Comparison of ENCODE assay signal across 35 cellular contexts in genomic region chr14:100682749-100683148, GRCh38. TPM values are rescaled to one million over a fixed set of nuclear protein-coding genes. Genes with fewer than 3 reads are reported as not detected.
"Had no signal": no experiment of that assay in that cellular context is flagged by ENCODE, and none has a peak within 500 bp of the region (broad histone marks: within the 10 kb centered on the region; RNA-seq: fewer than 3 reads in every experiment).

No MANE protein-coding gene starts in this region.

- H3K4me2 ChIP-seq: PC-9 had no signal

- H3K4me1 Mint-ChIP-seq: activated CD4-positive, alpha-beta T cell treated with anti-CD3 and anti-CD28 coated beads, Interleukin-2, amount 10 ng/mL, durations not matched to agents 24 days and 14 days; activated naive CD4-positive, alpha-beta T cell treated with anti-CD3 and anti-CD28 coated beads, Interleukin-2, amount 50 U/mL, for 24 hours; activated naive CD8-positive, alpha-beta T cell treated with anti-CD3 and anti-CD28 coated beads, Interleukin-2, amount 10 ng/mL, durations not matched to agents 7 days and 5 days; activated T-helper 17 cell treated with anti-CD3 and anti-CD28 coated beads, Interleukin-2, amount 50 U/mL, for 72 hours; central memory CD8-positive, alpha-beta T cell had no signal

- H3K27me3 ChIP-seq: ascending aorta, cardiac muscle cell, SJCRH30 had no signal

- H3K4me1 ChIP-seq: ascending aorta had no signal

- ATAC-seq: activated CD8-positive, alpha-beta T cell treated with anti-CD3 and anti-CD28 coated beads for 36 hours; activated T-cell treated with anti-CD3 and anti-CD28 coated beads, Interleukin-2, amount 50 U/mL, for 72 hours; activated T-helper 17 cell treated with anti-CD3 and anti-CD28 coated beads, Interleukin-2, amount 50 U/mL, for 72 hours had no signal

- H3K27ac ChIP-seq: ascending aorta, cardiac muscle cell, PC-9, SJCRH30, SK-N-MC had no signal

- H3K9me3 ChIP-seq: ascending aorta, SJCRH30 had no signal

- H3K27me3 Mint-ChIP-seq: activated CD4-positive, alpha-beta T cell treated with anti-CD3 and anti-CD28 coated beads, Interleukin-2, amount 10 ng/mL, durations not matched to agents 24 days and 14 days; activated CD8-positive, alpha-beta T cell treated with anti-CD3 and anti-CD28 coated beads for 36 hours; activated naive CD4-positive, alpha-beta T cell treated with anti-CD3 and anti-CD28 coated beads, Interleukin-2, amount 50 U/mL, for 24 hours; activated naive CD8-positive, alpha-beta T cell treated with anti-CD3 and anti-CD28 coated beads, Interleukin-2, amount 10 ng/mL, durations not matched to agents 7 days and 5 days; activated T-helper 17 cell treated with anti-CD3 and anti-CD28 coated beads, Interleukin-2, amount 50 U/mL, for 72 hours had no signal

- DNase-seq: activated CD4-positive, alpha-beta T cell treated with anti-CD3 and anti-CD28 coated beads, Interleukin-2, amount 10 ng/mL, durations not matched to agents 24 days and 14 days; activated CD4-positive, alpha-beta T cell treated with anti-CD3 and anti-CD28 coated beads, Interleukin-2, amount 50 U/mL, for 4 hours; activated CD8-positive, alpha-beta T cell treated with anti-CD3 and anti-CD28 coated beads for 36 hours; activated effector memory CD4-positive, alpha-beta T cell treated with anti-CD3 and anti-CD28 coated beads, Interleukin-2, amount 50 U/mL, for 16 hours; activated naive CD4-positive, alpha-beta T cell treated with Interleukin-2 at 50 U/mL for 16 hours; activated naive CD8-positive, alpha-beta T cell treated with anti-CD3 and anti-CD28 coated beads, Interleukin-2, amount 10 ng/mL, durations not matched to agents 7 days and 5 days; activated T-cell treated with anti-CD3 and anti-CD28 coated beads, Interleukin-2, amount 50 U/mL, for 1 hour; activated T-cell treated with anti-CD3 and anti-CD28 coated beads, Interleukin-2, amount 50 U/mL, for 72 hours; amygdala; NCI-H1092 treated with DMSO at 0.1 percent for 48 hours; NCI-H1417; NCI-H146; NCI-H187; NCI-H2029 treated with DMSO at 0.1 percent for 48 hours; NCI-H2107; NCI-H2171; NCI-H510A; NCI-H526; NCI-H748 treated with DMSO at 0.1 percent for 48 hours; PC-9; Right ventricle myocardium superior; SJCRH30 had no signal

- H2AFZ ChIP-seq: PC-9 had no signal

- H3K27ac Mint-ChIP-seq: activated CD4-positive, alpha-beta T cell treated with anti-CD3 and anti-CD28 coated beads, Interleukin-2, amount 10 ng/mL, durations not matched to agents 24 days and 14 days; activated CD8-positive, alpha-beta T cell treated with anti-CD3 and anti-CD28 coated beads for 36 hours; activated naive CD4-positive, alpha-beta T cell treated with anti-CD3 and anti-CD28 coated beads, Interleukin-2, amount 50 U/mL, for 24 hours; activated naive CD8-positive, alpha-beta T cell treated with anti-CD3 and anti-CD28 coated beads, Interleukin-2, amount 10 ng/mL, durations not matched to agents 7 days and 5 days; activated T-cell treated with anti-CD3 and anti-CD28 coated beads, Interleukin-2, amount 50 U/mL, for 72 hours; activated T-helper 17 cell treated with anti-CD3 and anti-CD28 coated beads, Interleukin-2, amount 50 U/mL, for 72 hours; T-helper 1 cell treated with Interleukin-12 subunit alpha and Interleukin-12 subunit beta and Interleukin-4 antibody, amounts not matched to agents 30 μg/mL and 1 μg/mL, for 36 hours; T-helper 2 cell treated with Interferon-gamma antibody and Interleukin-4, amounts not matched to agents 5 μg/mL and 100 μg/mL, for 36 hours had no signal

- H3K4me3 Mint-ChIP-seq: activated CD4-positive, alpha-beta T cell treated with anti-CD3 and anti-CD28 coated beads, Interleukin-2, amount 10 ng/mL, durations not matched to agents 24 days and 14 days; activated CD8-positive, alpha-beta T cell treated with anti-CD3 and anti-CD28 coated beads for 36 hours; activated naive CD4-positive, alpha-beta T cell treated with anti-CD3 and anti-CD28 coated beads, Interleukin-2, amount 50 U/mL, for 24 hours; activated naive CD8-positive, alpha-beta T cell treated with anti-CD3 and anti-CD28 coated beads, Interleukin-2, amount 10 ng/mL, durations not matched to agents 7 days and 5 days; activated T-cell treated with anti-CD3 and anti-CD28 coated beads, Interleukin-2, amount 50 U/mL, for 72 hours; activated T-helper 17 cell treated with anti-CD3 and anti-CD28 coated beads, Interleukin-2, amount 50 U/mL, for 72 hours; central memory CD8-positive, alpha-beta T cell; T-helper 1 cell treated with Interleukin-12 subunit alpha and Interleukin-12 subunit beta and Interleukin-4 antibody, amounts not matched to agents 30 μg/mL and 1 μg/mL, for 36 hours; T-helper 2 cell treated with Interferon-gamma antibody and Interleukin-4, amounts not matched to agents 5 μg/mL and 100 μg/mL, for 36 hours had no signal

- H3K36me3 ChIP-seq: ascending aorta, cardiac muscle cell, SJCRH30 had no signal

- H3K4me3 ChIP-seq: ascending aorta, cardiac muscle cell, PC-9, SJCRH30, SK-N-MC had no signal

- FAIRE-seq: RCC 7860, TTC549 had no signal

- H3K36me3 Mint-ChIP-seq: activated naive CD4-positive, alpha-beta T cell treated with anti-CD3 and anti-CD28 coated beads, Interleukin-2, amount 50 U/mL, for 24 hours; activated naive CD8-positive, alpha-beta T cell treated with anti-CD3 and anti-CD28 coated beads, Interleukin-2, amount 10 ng/mL, durations not matched to agents 7 days and 5 days had no signal

- H3K9me3 Mint-ChIP-seq: activated CD4-positive, alpha-beta T cell treated with anti-CD3 and anti-CD28 coated beads, Interleukin-2, amount 10 ng/mL, durations not matched to agents 24 days and 14 days; activated CD8-positive, alpha-beta T cell treated with anti-CD3 and anti-CD28 coated beads for 36 hours; activated naive CD4-positive, alpha-beta T cell treated with anti-CD3 and anti-CD28 coated beads, Interleukin-2, amount 50 U/mL, for 24 hours; activated naive CD8-positive, alpha-beta T cell treated with anti-CD3 and anti-CD28 coated beads, Interleukin-2, amount 10 ng/mL, durations not matched to agents 7 days and 5 days; activated T-cell treated with anti-CD3 and anti-CD28 coated beads, Interleukin-2, amount 50 U/mL, for 72 hours; activated T-helper 17 cell treated with anti-CD3 and anti-CD28 coated beads, Interleukin-2, amount 50 U/mL, for 72 hours; central memory CD8-positive, alpha-beta T cell; T-helper 1 cell treated with Interleukin-12 subunit alpha and Interleukin-12 subunit beta and Interleukin-4 antibody, amounts not matched to agents 30 μg/mL and 1 μg/mL, for 36 hours; T-helper 2 cell treated with Interferon-gamma antibody and Interleukin-4, amounts not matched to agents 5 μg/mL and 100 μg/mL, for 36 hours had no signal

RNA-seq across cellular contexts. Expression of gene DLK1, which starts 43.9 kb away (rescaled TPM):
- total RNA-seq: activated CD4-positive, alpha-beta T cell treated with anti-CD3 and anti-CD28 coated beads, Interleukin-2, amount 10 ng/mL, durations not matched to agents 24 days and 14 days; activated CD8-positive, alpha-beta memory T cell treated with anti-CD3 and anti-CD28 coated beads for 36 hours; activated CD8-positive, alpha-beta T cell treated with anti-CD3 and anti-CD28 coated beads for 36 hours; activated naive CD8-positive, alpha-beta T cell treated with anti-CD3 and anti-CD28 coated beads, Interleukin-2, amount 10 ng/mL, durations not matched to agents 7 days and 5 days; activated T-cell treated with anti-CD3 and anti-CD28 coated beads, Interleukin-2, amount 50 U/mL, for 72 hours; activated T-helper 17 cell treated with anti-CD3 and anti-CD28 coated beads, Interleukin-2, amount 50 U/mL, for 72 hours; M059J; OCI-LY7; PC-9 had no signal
